8 cellular contexts compared by ENCODE assay signal in genomic region chr6:36131517-36132220, GRCh38. TPM values are rescaled to one million over a fixed set of nuclear protein-coding genes. Genes with fewer than 3 reads are reported as not detected.
DNase-seq lines count a peak whose midpoint lies in the region; FAIRE-seq and TF ChIP-seq lines count a peak whose summit lies in the region.

No MANE protein-coding gene starts in this region.

- H3K4me3 ChIP-seq in stomach: peak overlapping the region; percentile 52 to 58 (median 54)

- no peak for TF ChIP-seq EP300 in stomach (IDR thresholded peaks at IDR 0.05)

- peak; percentile 67 for DNase-seq in GM12892 (ENCODE audit: insufficient read length)
- peak; percentile 71 for DNase-seq in H54 (ENCODE audit: insufficient read length, low spot score)
- DNase-seq in T-helper 2 cell treated with Interferon-gamma antibody and Interleukin-4, amounts not matched to agents 5 μg/mL and 100 μg/mL, for 36 hours (ENCODE audit: low spot score): peak; percentile 75
- no peak for DNase-seq in mesothelial cell of epicardium (ENCODE audit: low spot score in 2 of 2, unreplicated experiment in 2 of 2)
- DNase-seq in stomach: peak; percentile 71
- no peak for DNase-seq in LoVo (ENCODE audit: low spot score)

- H3K9me3 ChIP-seq in KOPT-K1 (ENCODE audit: insufficient read depth, low read length, poor library complexity, severe bottlenecking) (no peaks in the 10 kb centered on the region), stomach (no peaks in the 10 kb centered on the region)

- TF ChIP-seq CTCF in mesothelial cell of epicardium (IDR thresholded peaks at IDR 0.05; ENCODE audit: unreplicated experiment) (no peak), stomach (IDR thresholded peaks at IDR 0.05) (no peak)

- peaks cover 32% of the 10 kb centered on the region for H3K4me1 Mint-ChIP-seq in T-helper 2 cell treated with Interferon-gamma antibody and Interleukin-4, amounts not matched to agents 5 μg/mL and 100 μg/mL, for 36 hours (ENCODE audit: low read depth)
- H3K4me1 Mint-ChIP-seq in dendritic cell treated with granulocyte-macrophage colony-stimulating factor and Interleukin-4, amounts not matched to agents 40 ng/mL and 50 ng/mL, for 4 days (ENCODE audit: low read depth): peaks cover 59% of the 10 kb centered on the region
- peaks cover 33% of the 10 kb centered on the region for H3K4me1 Mint-ChIP-seq in mesothelial cell of epicardium

- H3K4me1 ChIP-seq in stomach: peaks cover 13 to 57% (median 30%) of the 10 kb centered on the region in 4 donors

- FAIRE-seq in GM12892 (lab: Jason Lieb, UNC): peak; percentile 90
- FAIRE-seq in H54 (lab: Jason Lieb, UNC): peak; percentile 50

- peak overlapping the region; percentile 8 for H3K27ac ChIP-seq in KOPT-K1 (ENCODE audit: low read depth, low read length, poor library complexity, severe bottlenecking)
- peak overlapping the region; percentile 79 to 93 (median 87) for H3K27ac ChIP-seq in stomach

- peak overlapping the region; percentile 73 for H3K4me3 Mint-ChIP-seq in T-helper 2 cell treated with Interferon-gamma antibody and Interleukin-4, amounts not matched to agents 5 μg/mL and 100 μg/mL, for 36 hours
- peak overlapping the region; percentile 74 for H3K4me3 Mint-ChIP-seq in dendritic cell treated with granulocyte-macrophage colony-stimulating factor and Interleukin-4, amounts not matched to agents 40 ng/mL and 50 ng/mL, for 4 days
- H3K4me3 Mint-ChIP-seq in mesothelial cell of epicardium: peak overlapping the region; percentile 63

- WGBS in stomach, 5 donors: 2 to 25% (median 8%) methylated on average over 8 of the region's 8 CpGs

- no peaks in the 10 kb centered on the region for H3K27me3 Mint-ChIP-seq in T-helper 2 cell treated with Interferon-gamma antibody and Interleukin-4, amounts not matched to agents 5 μg/mL and 100 μg/mL, for 36 hours (ENCODE audit: low read depth)
- H3K27me3 Mint-ChIP-seq in dendritic cell treated with granulocyte-macrophage colony-stimulating factor and Interleukin-4, amounts not matched to agents 40 ng/mL and 50 ng/mL, for 4 days: peaks cover 3% of the 10 kb centered on the region
- peaks cover 4% of the 10 kb centered on the region for H3K27me3 Mint-ChIP-seq in mesothelial cell of epicardium (ENCODE audit: low read depth)

- H3K9me3 Mint-ChIP-seq in T-helper 2 cell treated with Interferon-gamma antibody and Interleukin-4, amounts not matched to agents 5 μg/mL and 100 μg/mL, for 36 hours: no peaks in the 10 kb centered on the region
- H3K9me3 Mint-ChIP-seq in dendritic cell treated with granulocyte-macrophage colony-stimulating factor and Interleukin-4, amounts not matched to agents 40 ng/mL and 50 ng/mL, for 4 days: no peaks in the 10 kb centered on the region
- no peaks in the 10 kb centered on the region for H3K9me3 Mint-ChIP-seq in mesothelial cell of epicardium

- no peak for TF ChIP-seq POLR2A in GM12892 (IDR thresholded peaks at IDR 0.05; ENCODE audit: low read depth, low read length)
- TF ChIP-seq POLR2A in H54 (IDR thresholded peaks at IDR 0.05; ENCODE audit: low read depth, low read length): no peak
- TF ChIP-seq POLR2A in stomach (IDR thresholded peaks at IDR 0.05): no peak

- peaks cover 0 to 24% (median 0%) of the 10 kb centered on the region in 3 donors for H3K27me3 ChIP-seq in stomach

- intact Hi-C loops in dendritic cell treated with granulocyte-macrophage colony-stimulating factor and Interleukin-4, amounts not matched to agents 40 ng/mL and 50 ng/mL, for 4 days (cut with micrococcal nuclease): no loop called here
- intact Hi-C loops in stomach (cut with DNase I; ENCODE audit: low total_unique reads): no loop called here

- H3K36me3 ChIP-seq in KOPT-K1 (ENCODE audit: insufficient read depth, low read length): no peaks in the 10 kb centered on the region
- H3K36me3 ChIP-seq in stomach: peaks cover 11 to 27% (median 18%) of the 10 kb centered on the region in 4 donors

- peaks cover 6% of the 10 kb centered on the region for H3K36me3 Mint-ChIP-seq in T-helper 2 cell treated with Interferon-gamma antibody and Interleukin-4, amounts not matched to agents 5 μg/mL and 100 μg/mL, for 36 hours (ENCODE audit: low read depth)
- peaks cover 41% of the 10 kb centered on the region for H3K36me3 Mint-ChIP-seq in dendritic cell treated with granulocyte-macrophage colony-stimulating factor and Interleukin-4, amounts not matched to agents 40 ng/mL and 50 ng/mL, for 4 days (ENCODE audit: low read depth)
- peaks cover 3% of the 10 kb centered on the region for H3K36me3 Mint-ChIP-seq in mesothelial cell of epicardium

- H3K27ac Mint-ChIP-seq in T-helper 2 cell treated with Interferon-gamma antibody and Interleukin-4, amounts not matched to agents 5 μg/mL and 100 μg/mL, for 36 hours: peak overlapping the region; percentile 84
- H3K27ac Mint-ChIP-seq in dendritic cell treated with granulocyte-macrophage colony-stimulating factor and Interleukin-4, amounts not matched to agents 40 ng/mL and 50 ng/mL, for 4 days: peak overlapping the region; percentile 77
- H3K27ac Mint-ChIP-seq in mesothelial cell of epicardium: peak overlapping the region; percentile 83

RNA-seq across cellular contexts. Expression of gene MAPK13, which starts 1.4 kb away (rescaled TPM):
- polyA plus RNA-seq in GM12892 (2012; ENCODE audit: missing spikeins): 5.4 TPM
- total RNA-seq in mesothelial cell of epicardium: 18.6 to 23.4 TPM (median 20.6 TPM) in 3 replicates
- 10 to 100 TPM; 19.8 to 95.9 (median 33.0) TPM for total RNA-seq in stomach
- polyA plus RNA-seq in stomach: 10 to 100 TPM; 28.7 to 57.1 (median 35.9) TPM

Comparison
In these comparisons a context has a peak if more than half of its experiments do, and no peak if none do; other contexts are left out.
1. DNase-seq: peak in GM12892 (single experiment), H54 (single experiment), T-helper 2 cell treated with Interferon-gamma antibody and Interleukin-4, amounts not matched to agents 5 μg/mL and 100 μg/mL, for 36 hours (single experiment) and stomach (single experiment); none in mesothelial cell of epicardium (0 of 2) and LoVo (single experiment).
2. Peak in every context shown above with its lines, with median percentiles within 50 percentile points of each other: H3K27ac Mint-ChIP-seq and H3K4me3 Mint-ChIP-seq.